16 cellular contexts compared by ENCODE assay signal in genomic region chr1:47524272-47524671, GRCh38.
DNase-seq lines count a peak whose midpoint lies in the region; ATAC-seq and TF ChIP-seq lines count a peak whose summit lies in the region.
"Had no signal": no experiment of that assay in that cellular context is flagged by ENCODE, and none has a peak within 500 bp of the region (broad histone marks: within the 10 kb centered on the region; RNA-seq: fewer than 3 reads in every experiment).

No MANE protein-coding gene starts in this region.

- no peak for ATAC-seq in HG02642 (IDR thresholded peaks at IDR 0.05; ENCODE audit: poor library complexity, unreplicated experiment)
- no peak for ATAC-seq in HG03439 (IDR thresholded peaks at IDR 0.05; ENCODE audit: unreplicated experiment)

- no peak for TF ChIP-seq POLR2A in erythroblast (IDR thresholded peaks at IDR 0.05; ENCODE audit: low read length)

- H3K4me3 ChIP-seq in choroid plexus epithelial cell (ENCODE audit: low read depth, low read length), result no peak overlapping the region
- H3K4me3 ChIP-seq: A549, MG63, Peyer's patch had no signal

- DNase-seq in A172 (ENCODE audit: low spot score), result peak; percentile 44
- peak; percentile 54 for DNase-seq in H4 (ENCODE audit: low spot score)
- DNase-seq in MV-4-11 (lab: John Stamatoyannopoulos, UW), result peak; percentile 8
- DNase-seq in choroid plexus epithelial cell (ENCODE audit: low read depth), result peak; percentile 47
- DNase-seq in inferior parietal cortex (ENCODE audit: extremely low spot score), result no peak
- no peak for DNase-seq in erythroblast (lab: John Stamatoyannopoulos, UW)
- DNase-seq: CD4-positive, alpha-beta memory T cell; HFFc6; MG63; NCI-H510A; NK-92 treated with Interleukin-12 subunit alpha and Interleukin-12 subunit beta, amount 100 ng/mL, for 24 hours; Peyer's patch; SW 1271 had no signal

- no peak for TF ChIP-seq CTCF in choroid plexus epithelial cell (conservative IDR thresholded peaks at IDR 0.05; ENCODE audit: low read depth, low read length)

Comparison
In these comparisons a context has a peak if more than half of its experiments do, and no peak if none do; other contexts are left out.
1. DNase-seq: peak in A172 (single experiment), H4 (single experiment), MV-4-11 (single experiment) and choroid plexus epithelial cell (single experiment); none in inferior parietal cortex (single experiment) and erythroblast (0 of 2).